ENCODE assay signal across 8 cellular contexts in the genomic region with DNA sequence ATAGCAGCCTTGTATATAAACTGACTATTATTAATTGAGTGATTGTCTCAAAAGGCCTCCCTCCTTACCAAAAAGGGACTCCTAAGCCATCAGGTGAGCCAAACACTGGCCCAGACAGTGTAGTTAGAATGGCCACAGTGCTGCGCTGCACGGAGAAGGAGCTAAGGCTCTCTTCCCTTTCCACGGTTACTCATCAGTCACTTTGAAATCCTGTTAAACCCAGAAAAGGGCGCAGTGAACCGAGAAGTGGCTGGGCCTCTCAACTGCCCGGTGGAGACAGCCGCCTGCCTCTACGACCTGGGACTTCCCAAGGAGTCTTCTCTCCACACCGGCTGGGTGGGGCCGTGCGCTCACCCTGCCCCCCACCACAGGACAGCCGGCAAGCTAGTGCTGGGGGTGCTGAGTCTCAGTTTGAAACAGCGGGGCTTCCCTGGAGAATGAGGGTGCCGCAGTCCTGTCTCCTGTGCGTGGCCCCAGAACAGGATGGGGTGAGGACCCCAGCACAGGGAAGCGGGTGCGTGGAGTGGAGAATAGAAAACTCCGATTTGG. TPM values are rescaled to one million over a fixed set of nuclear protein-coding genes. Genes with fewer than 3 reads are reported as not detected.
DNase-seq lines count a peak whose midpoint lies in the region; ATAC-seq and TF ChIP-seq lines count a peak whose summit lies in the region.

No MANE protein-coding gene starts in this region.

- peak overlapping the region; percentile 90 for H3K4me3 Mint-ChIP-seq in progenitor cell of endocrine pancreas (ENCODE audit: low read depth)

- intact Hi-C loops in cardiac septum (cut with DNase I): loop anchor here (2.0 to 10.0 kb wide), 4 partner anchors 54 to 808 kb away; no protein-coding TSS in a partner anchor

- peak overlapping the region; percentile 99 for H3K27ac Mint-ChIP-seq in progenitor cell of endocrine pancreas

- H3K36me3 Mint-ChIP-seq in progenitor cell of endocrine pancreas (ENCODE audit: insufficient read depth): peaks cover 7% of the 10 kb centered on the region

- peak; percentile 55 for DNase-seq in DMS153 (lab: John Stamatoyannopoulos, UW)
- DNase-seq in NCI-H2029 (lab: John Stamatoyannopoulos, UW): peak; percentile 88
- peak; percentile 50 for DNase-seq in activated naive CD4-positive, alpha-beta T cell treated with anti-CD3 and anti-CD28 coated beads, Interleukin-2, amount 50 U/mL, for 16 hours
- DNase-seq in cardiac septum (ENCODE audit: low spot score): peak; percentile 84
- no peak for DNase-seq in progenitor cell of endocrine pancreas (ENCODE audit: low spot score, unreplicated experiment)
- DNase-seq in central memory CD4-positive, alpha-beta T cell: no peak
- DNase-seq in cerebellar nuclear complex (lab: John Stamatoyannopoulos, UW): no peak

- ATAC-seq in GM21528 (IDR thresholded peaks at IDR 0.05; ENCODE audit: low FRiP score, unreplicated experiment): peak; percentile 26

- no peaks in the 10 kb centered on the region for H3K9me3 Mint-ChIP-seq in progenitor cell of endocrine pancreas (ENCODE audit: low read depth)

- no peak for TF ChIP-seq CTCF in progenitor cell of endocrine pancreas (IDR thresholded peaks at IDR 0.05; ENCODE audit: unreplicated experiment)

- no peaks in the 10 kb centered on the region for H3K27me3 Mint-ChIP-seq in progenitor cell of endocrine pancreas

- H3K4me1 Mint-ChIP-seq in progenitor cell of endocrine pancreas (ENCODE audit: low read depth): peaks cover 27% of the 10 kb centered on the region

RNA-seq across cellular contexts. Expression of a gene that starts 1.3 kb away (rescaled TPM):
- total RNA-seq in cardiac septum (282 TPM), progenitor cell of endocrine pancreas (299 and 306 TPM in 2 replicates)

Comparison
In these comparisons a context has a peak if more than half of its experiments do, and no peak if none do; other contexts are left out.
1. DNase-seq: peak in DMS153 (single experiment), NCI-H2029 (single experiment), activated naive CD4-positive, alpha-beta T cell treated with anti-CD3 and anti-CD28 coated beads, Interleukin-2, amount 50 U/mL, for 16 hours (single experiment) and cardiac septum (single experiment); none in progenitor cell of endocrine pancreas (single experiment), central memory CD4-positive, alpha-beta T cell (single experiment) and cerebellar nuclear complex (0 of 2).